In genomic region chr19:37466798-37467607, GRCh38 we compare ENCODE assay signal across 1 cellular context.
TF ChIP-seq lines count a peak whose summit lies in the region.

Gene ZNF569, minus strand, starts transcription at chr19:37467444. Its CDS starts 22,523 bp downstream, at chr19:37444921.

TF ChIP-seq in HEK293, 187 proteins besides CTCF, POLR2A, EP300 and RAD21 (continued from another document and continues in another):
- TF ChIP-seq ZNF148 (tag by site-specific recombination; IDR thresholded peaks at IDR 0.05; ENCODE audit: borderline replicate concordance) (peak; percentile 43; the same call in 1 of the 2 replicates), ZNF174 (tag by site-specific recombination; IDR thresholded peaks at IDR 0.05) (no peak), GLI4 (tag by site-specific recombination; IDR thresholded peaks at IDR 0.05) (no peak), ZSCAN23 (tag by site-specific recombination; IDR thresholded peaks at IDR 0.05) (peak; percentile 53; the same call in 1 of the 2 replicates), ZNF449 (tag by site-specific recombination; IDR thresholded peaks at IDR 0.05) (peak; percentile 56), PRDM4 (tag by site-specific recombination; IDR thresholded peaks at IDR 0.05) (peak; percentile 44), ZNF10 (tag by site-specific recombination; IDR thresholded peaks at IDR 0.05) (0 out of 2 replicates have a peak, but pooled peaks have one; percentile 9), ZNF692 (tag by site-specific recombination; IDR thresholded peaks at IDR 0.05) (peak; percentile 82), ZBTB17 (tag by site-specific recombination; IDR thresholded peaks at IDR 0.05) (peak; percentile 99), REST (tag by site-specific recombination; IDR thresholded peaks at IDR 0.05) (peak; percentile 46; the same call in 1 of the 2 replicates), KLF16 (tag by site-specific recombination; IDR thresholded peaks at IDR 0.05) (peak; percentile 74), YY1 (tag by site-specific recombination; IDR thresholded peaks at IDR 0.05) (peak; percentile 84), PRDM2 (tag by site-specific recombination; IDR thresholded peaks at IDR 0.05; ENCODE audit: borderline replicate concordance) (no peak), ZNF670 (tag by site-specific recombination; IDR thresholded peaks at IDR 0.05; ENCODE audit: low read depth) (no peak), ZNF639 (tag by site-specific recombination; IDR thresholded peaks at IDR 0.05) (peak; percentile 61), MYNN (tag by site-specific recombination; IDR thresholded peaks at IDR 0.05; ENCODE audit: borderline replicate concordance) (no peak), ZNF394 (tag by site-specific recombination; IDR thresholded peaks at IDR 0.05; ENCODE audit: borderline replicate concordance) (peak; percentile 83), ZNF404 (tag by site-specific recombination; IDR thresholded peaks at IDR 0.05) (no peak), SP3 (tag by site-specific recombination; IDR thresholded peaks at IDR 0.05) (peak; percentile 92), WT1 (tag by site-specific recombination; IDR thresholded peaks at IDR 0.05) (peak; percentile 70), ZNF423 (tag by site-specific recombination; IDR thresholded peaks at IDR 0.05) (no peak), ZEB2 (tag by site-specific recombination; IDR thresholded peaks at IDR 0.05) (peak; percentile 95), ZNF280C (tag by site-specific recombination; IDR thresholded peaks at IDR 0.05) (no peak), ZNF239 (tag by site-specific recombination; IDR thresholded peaks at IDR 0.05) (peak; percentile 42; the same call in 1 of the 2 replicates), KLF10 (tag by site-specific recombination; IDR thresholded peaks at IDR 0.05) (no peak; the same call in 1 of the 2 replicates), ZNF138 (tag by site-specific recombination; IDR thresholded peaks at IDR 0.05; ENCODE audit: borderline replicate concordance) (no peak), ZNF366 (tag by site-specific recombination; conservative IDR thresholded peaks at IDR 0.05) (peak; percentile 26; the same call in 1 of the 2 replicates)
